Comparison of ENCODE assay signal across 8 cellular contexts in the genomic region with DNA sequence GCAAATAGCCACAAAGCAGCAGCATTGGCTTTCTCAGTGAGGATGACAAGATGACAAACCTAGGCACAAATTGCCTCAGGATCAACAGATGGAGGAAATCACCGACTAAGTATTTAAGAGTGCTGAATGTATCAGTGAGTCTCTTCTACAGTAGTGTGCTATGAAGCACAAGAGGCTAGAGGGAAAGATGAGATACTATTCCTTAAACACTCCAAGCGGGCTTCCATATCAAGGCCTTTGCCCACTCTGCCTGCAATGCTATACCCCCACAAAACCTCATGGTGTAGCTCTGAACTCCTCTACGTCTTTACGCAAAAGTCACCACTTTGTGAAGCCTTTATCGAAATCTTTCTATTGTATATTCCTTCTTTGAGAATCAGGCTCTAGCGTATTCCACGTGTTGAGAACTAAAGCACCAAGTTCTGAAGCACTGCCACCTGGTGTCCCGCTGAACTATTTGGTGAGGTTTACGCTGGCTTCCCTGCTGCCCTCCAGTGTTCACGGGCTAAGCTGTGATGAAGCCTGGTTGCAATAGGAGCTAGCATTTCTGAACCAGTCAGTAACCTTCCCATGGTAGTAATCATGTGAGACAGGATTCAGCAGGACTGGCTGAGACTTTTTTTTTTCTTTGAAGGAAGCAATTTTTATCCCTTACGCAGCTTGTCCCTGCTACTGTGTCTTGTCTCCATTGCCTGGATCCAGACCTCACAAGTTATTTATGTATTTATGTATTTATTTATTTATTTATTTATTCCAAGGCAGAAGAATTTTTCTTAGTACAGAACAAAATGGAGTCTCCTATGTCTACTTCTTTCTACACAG.
DNase-seq lines count a peak whose midpoint lies in the region; ATAC-seq and TF ChIP-seq lines count a peak whose summit lies in the region.

No MANE protein-coding gene starts in this region.

- no peaks in the 10 kb centered on the region for H3K9me3 Mint-ChIP-seq in WTC11

- H3K4me1 Mint-ChIP-seq in WTC11: no peaks in the 10 kb centered on the region

- H3K27me3 Mint-ChIP-seq in WTC11 (ENCODE audit: low read depth): peaks cover 10% of the 10 kb centered on the region

- TF ChIP-seq CTCF in WTC11 (IDR thresholded peaks at IDR 0.05): 0 out of 2 replicates have a peak, but pooled peaks have one; percentile 16

- H3K27ac Mint-ChIP-seq in WTC11: no peak overlapping the region

- ATAC-seq in GM21390 (IDR thresholded peaks at IDR 0.05; ENCODE audit: unreplicated experiment): peak; percentile 68
- ATAC-seq in WTC11: peak; percentile 100

- DNase-seq in Daoy (ENCODE audit: low read depth): peak; percentile 91
- peak; percentile 40 for DNase-seq in LoVo (ENCODE audit: low spot score)
- DNase-seq in WTC11 (ENCODE audit: low spot score): peak; percentile 75
- peak; percentile 15 for DNase-seq in effector CD8-positive, alpha-beta T cell (lab: John Stamatoyannopoulos, UW)
- DNase-seq in midbrain (lab: John Stamatoyannopoulos, UW): peak; percentile 71
- peak; percentile 33 for DNase-seq in stimulated activated naive CD4-positive, alpha-beta T cell treated with Interleukin-2 at 50 U/mL for 16 hours (lab: John Stamatoyannopoulos, UW)
- DNase-seq in NCI-H510A (lab: John Stamatoyannopoulos, UW): no peak

- no peaks in the 10 kb centered on the region for H3K36me3 Mint-ChIP-seq in WTC11

- POLR2A ChIA-PET in WTC11 (lab: Charles Lee): no interaction called here

- H3K4me3 Mint-ChIP-seq in WTC11: no peak overlapping the region

- CTCF ChIA-PET in WTC11 (lab: Charles Lee): interaction anchor here (0.6 to 3.3 kb wide), 43 partner anchors 11 to 786 kb away, joined by 3 to 40 read pairs (median 4); no protein-coding TSS in a partner anchor

TF ChIP-seq in WTC11, 78 proteins besides CTCF, POLR2A, EP300 and RAD21:
- TF ChIP-seq, protein P1, sequence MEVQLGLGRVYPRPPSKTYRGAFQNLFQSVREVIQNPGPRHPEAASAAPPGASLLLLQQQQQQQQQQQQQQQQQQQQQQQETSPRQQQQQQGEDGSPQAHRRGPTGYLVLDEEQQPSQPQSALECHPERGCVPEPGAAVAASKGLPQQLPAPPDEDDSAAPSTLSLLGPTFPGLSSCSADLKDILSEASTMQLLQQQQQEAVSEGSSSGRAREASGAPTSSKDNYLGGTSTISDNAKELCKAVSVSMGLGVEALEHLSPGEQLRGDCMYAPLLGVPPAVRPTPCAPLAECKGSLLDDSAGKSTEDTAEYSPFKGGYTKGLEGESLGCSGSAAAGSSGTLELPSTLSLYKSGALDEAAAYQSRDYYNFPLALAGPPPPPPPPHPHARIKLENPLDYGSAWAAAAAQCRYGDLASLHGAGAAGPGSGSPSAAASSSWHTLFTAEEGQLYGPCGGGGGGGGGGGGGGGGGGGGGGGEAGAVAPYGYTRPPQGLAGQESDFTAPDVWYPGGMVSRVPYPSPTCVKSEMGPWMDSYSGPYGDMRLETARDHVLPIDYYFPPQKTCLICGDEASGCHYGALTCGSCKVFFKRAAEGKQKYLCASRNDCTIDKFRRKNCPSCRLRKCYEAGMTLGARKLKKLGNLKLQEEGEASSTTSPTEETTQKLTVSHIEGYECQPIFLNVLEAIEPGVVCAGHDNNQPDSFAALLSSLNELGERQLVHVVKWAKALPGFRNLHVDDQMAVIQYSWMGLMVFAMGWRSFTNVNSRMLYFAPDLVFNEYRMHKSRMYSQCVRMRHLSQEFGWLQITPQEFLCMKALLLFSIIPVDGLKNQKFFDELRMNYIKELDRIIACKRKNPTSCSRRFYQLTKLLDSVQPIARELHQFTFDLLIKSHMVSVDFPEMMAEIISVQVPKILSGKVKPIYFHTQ (CRISPR knock-in tag; IDR thresholded peaks at IDR 0.05): no peak
- no peak for TF ChIP-seq SMAD4 (CRISPR knock-in tag; IDR thresholded peaks at IDR 0.05)
- TF ChIP-seq ZNF512 (CRISPR knock-in tag; IDR thresholded peaks at IDR 0.05; ENCODE audit: borderline replicate concordance): no peak
- TF ChIP-seq E2F5 (CRISPR knock-in tag; IDR thresholded peaks at IDR 0.05): no peak
- TF ChIP-seq ZNF317 (CRISPR knock-in tag; IDR thresholded peaks at IDR 0.05; ENCODE audit: borderline replicate concordance, low read depth): no peak
- TF ChIP-seq, protein P2, sequence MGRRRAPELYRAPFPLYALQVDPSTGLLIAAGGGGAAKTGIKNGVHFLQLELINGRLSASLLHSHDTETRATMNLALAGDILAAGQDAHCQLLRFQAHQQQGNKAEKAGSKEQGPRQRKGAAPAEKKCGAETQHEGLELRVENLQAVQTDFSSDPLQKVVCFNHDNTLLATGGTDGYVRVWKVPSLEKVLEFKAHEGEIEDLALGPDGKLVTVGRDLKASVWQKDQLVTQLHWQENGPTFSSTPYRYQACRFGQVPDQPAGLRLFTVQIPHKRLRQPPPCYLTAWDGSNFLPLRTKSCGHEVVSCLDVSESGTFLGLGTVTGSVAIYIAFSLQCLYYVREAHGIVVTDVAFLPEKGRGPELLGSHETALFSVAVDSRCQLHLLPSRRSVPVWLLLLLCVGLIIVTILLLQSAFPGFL (CRISPR knock-in tag; IDR thresholded peaks at IDR 0.05; ENCODE audit: borderline replicate concordance): no peak
- TF ChIP-seq TP53 (CRISPR knock-in tag; IDR thresholded peaks at IDR 0.05): no peak
- TF ChIP-seq SMAD3 (CRISPR knock-in tag; IDR thresholded peaks at IDR 0.05; ENCODE audit: borderline replicate concordance): no peak
- TF ChIP-seq JAZF1 (CRISPR knock-in tag; IDR thresholded peaks at IDR 0.05): no peak
- no peak for TF ChIP-seq MXD4 (CRISPR knock-in tag; IDR thresholded peaks at IDR 0.05; ENCODE audit: borderline replicate concordance)
- TF ChIP-seq CREB1 (CRISPR knock-in tag; IDR thresholded peaks at IDR 0.05): no peak
- TF ChIP-seq, protein P3, sequence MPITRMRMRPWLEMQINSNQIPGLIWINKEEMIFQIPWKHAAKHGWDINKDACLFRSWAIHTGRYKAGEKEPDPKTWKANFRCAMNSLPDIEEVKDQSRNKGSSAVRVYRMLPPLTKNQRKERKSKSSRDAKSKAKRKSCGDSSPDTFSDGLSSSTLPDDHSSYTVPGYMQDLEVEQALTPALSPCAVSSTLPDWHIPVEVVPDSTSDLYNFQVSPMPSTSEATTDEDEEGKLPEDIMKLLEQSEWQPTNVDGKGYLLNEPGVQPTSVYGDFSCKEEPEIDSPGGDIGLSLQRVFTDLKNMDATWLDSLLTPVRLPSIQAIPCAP (CRISPR knock-in tag; IDR thresholded peaks at IDR 0.05): no peak
